8 cellular contexts compared by ENCODE assay signal in genomic region chr19:1438035-1438932, GRCh38. TPM values are rescaled to one million over a fixed set of nuclear protein-coding genes. Genes with fewer than 3 reads are reported as not detected.
DNase-seq lines count a peak whose midpoint lies in the region; ATAC-seq and TF ChIP-seq lines count a peak whose summit lies in the region.

RPS15 (plus strand) TSS chr19:1438396; CDS start chr19:1438426, 30 bp downstream.

- peak; percentile 82 for ATAC-seq in HG02678 (IDR thresholded peaks at IDR 0.05; ENCODE audit: unreplicated experiment)
- peak; percentile 96 for ATAC-seq in Right ventricle myocardium superior (ENCODE audit: poor library complexity)

- H2AFZ ChIP-seq in trophoblast cell (ENCODE audit: insufficient read depth, low read length, poor library complexity) = peak within 1 kb of the TSS; percentile 85

- intact Hi-C loops in Right ventricle myocardium superior (cut with DNase I) = no loop called here

- H3K79me2 ChIP-seq in trophoblast cell (ENCODE audit: control insufficient read depth, insufficient read depth, low read length, poor library complexity) = peaks cover 14% of the 10 kb centered on the region

- peak within 1 kb of the TSS; percentile 99 for H3K9ac ChIP-seq in trophoblast cell (ENCODE audit: low read length)

- peak within 1 kb of the TSS; percentile 20 for H2BK12ac ChIP-seq in trophoblast cell (ENCODE audit: low read length)

- H3K18ac ChIP-seq in trophoblast cell (ENCODE audit: low read length) = peak within 1 kb of the TSS; percentile 100

- H2BK5ac ChIP-seq in trophoblast cell (ENCODE audit: low read depth, low read length, poor library complexity) = peak within 1 kb of the TSS; percentile 96

- peaks cover 6% of the 10 kb centered on the region for H3K79me1 ChIP-seq in trophoblast cell (ENCODE audit: low read length)

- H3K27me3 ChIP-seq in trophoblast cell (ENCODE audit: insufficient read depth, low read length) (no peaks in the 10 kb centered on the region), tibial nerve (no peaks in the 10 kb centered on the region)

- H3K4me1 ChIP-seq in trophoblast cell (ENCODE audit: control insufficient read depth in 1 of 2, insufficient read depth in 2 of 2, low read length in 2 of 2) = peaks cover 6 to 9% of the 10 kb centered on the region in 2 experiments
- H3K4me1 ChIP-seq in tibial nerve = peaks cover 0 to 28% (median 18%) of the 10 kb centered on the region in 4 donors

- H3K4me2 ChIP-seq in trophoblast cell (ENCODE audit: low read length) = peak within 1 kb of the TSS; percentile 59

- peak within 1 kb of the TSS; percentile 65 for H2AK5ac ChIP-seq in trophoblast cell (ENCODE audit: low read length)

- peak; percentile 88 to 99 for TF ChIP-seq EP300 in tibial nerve (IDR thresholded peaks at IDR 0.05)

- peaks cover 54 to 57% of the 10 kb centered on the region in 2 experiments for H3K36me3 ChIP-seq in trophoblast cell (ENCODE audit: control insufficient read depth in 1 of 2, insufficient read depth in 2 of 2, low read length in 2 of 2)
- peaks cover 13 to 69% (median 26%) of the 10 kb centered on the region in 3 donors for H3K36me3 ChIP-seq in tibial nerve

- peak within 1 kb of the TSS; percentile 94 for H4K12ac ChIP-seq in trophoblast cell (ENCODE audit: low read depth, low read length)

- H3K27ac ChIP-seq in trophoblast cell (ENCODE audit: low read depth, low read length) (peak within 1 kb of the TSS; percentile 65), tibial nerve (peak within 1 kb of the TSS; percentile 63 to 93 (median 88))

- peak within 1 kb of the TSS; percentile 48 for H2BK120ac ChIP-seq in trophoblast cell (ENCODE audit: insufficient read depth, low read length, poor library complexity)

- H4K8ac ChIP-seq in trophoblast cell (ENCODE audit: low read depth, low read length) = peak within 1 kb of the TSS; percentile 97

- H3K9me3 ChIP-seq in trophoblast cell (ENCODE audit: insufficient read depth, low read depth, low read length) = no peaks in the 10 kb centered on the region
- H3K9me3 ChIP-seq in tibial nerve = no peaks in the 10 kb centered on the region

- H3K23ac ChIP-seq in trophoblast cell (ENCODE audit: low read length) = no peak within 1 kb of the TSS

- peak within 1 kb of the TSS; percentile 99 for H3K4ac ChIP-seq in trophoblast cell (ENCODE audit: low read depth, low read length)

- peak within 1 kb of the TSS; percentile 94 for H4K91ac ChIP-seq in trophoblast cell (ENCODE audit: low read depth, low read length)

- peak; percentile 98 for DNase-seq in GM12865 (ENCODE audit: low read depth)
- peak; percentile 61 for DNase-seq in NCI-H1417 treated with DMSO at 0.1 percent for 48 hours (lab: John Stamatoyannopoulos, UW)
- DNase-seq in SW480 (ENCODE audit: low spot score) = peak; percentile 76
- peak; percentile 85 for DNase-seq in activated naive CD8-positive, alpha-beta T cell treated with anti-CD3 and anti-CD28 coated beads, Interleukin-2, amount 50 U/mL, for 16 hours (ENCODE audit: low read depth, low spot score)
- peak; percentile 98 for DNase-seq in Right ventricle myocardium superior
- peak; percentile 94 to 99 for DNase-seq in trophoblast cell
- DNase-seq in tibial nerve (ENCODE audit: low spot score in 2 of 2) = peak; percentile 87 to 89

- peak within 1 kb of the TSS; percentile 60 for H3K4me3 ChIP-seq in GM12865 (ENCODE audit: low read depth, low read length)
- peak within 1 kb of the TSS; percentile 97 for H3K4me3 ChIP-seq in trophoblast cell (ENCODE audit: low read depth, low read length)
- peak within 1 kb of the TSS; percentile 74 to 99 (median 91) for H3K4me3 ChIP-seq in tibial nerve

- no CpG with 5 or more reads among the region's 100 CpGs for WGBS in trophoblast cell (ENCODE audit: extremely low coverage, insufficient coverage, insufficient read length)
- 2% methylated on average over 38 to 48 of the region's 100 CpGs for WGBS in tibial nerve, 2 donors

- peak within 1 kb of the TSS; percentile 93 for H3K14ac ChIP-seq in trophoblast cell (ENCODE audit: low read length)

- TF ChIP-seq CTCF in GM12865 (IDR thresholded peaks at IDR 0.05; ENCODE audit: insufficient read depth, low read depth, low read length, missing control alignments) (peak; percentile 98), tibial nerve (IDR thresholded peaks at IDR 0.05) (peak; percentile 96 to 98 (median 97))

- peak; percentile 76 to 94 for TF ChIP-seq POLR2A in tibial nerve (IDR thresholded peaks at IDR 0.05)

RNA-seq across cellular contexts. Expression of gene RPS15, which starts in this region (rescaled TPM):
- total RNA-seq in Right ventricle myocardium superior = 671 TPM
- 1,862 and 1,936 TPM in 2 replicates for polyA plus RNA-seq in trophoblast cell (2013)
- total RNA-seq in tibial nerve = 1,000 to 10,000 TPM; 4,239 to 4,988 (median 4,337) TPM

Comparison
In these comparisons a context has a peak if more than half of its experiments do, and no peak if none do; other contexts are left out.
1. Peak in every context shown above with its lines: DNase-seq, ATAC-seq, H3K4me3 ChIP-seq and H3K27ac ChIP-seq.